20 cellular contexts compared by ENCODE assay signal in the genomic region with DNA sequence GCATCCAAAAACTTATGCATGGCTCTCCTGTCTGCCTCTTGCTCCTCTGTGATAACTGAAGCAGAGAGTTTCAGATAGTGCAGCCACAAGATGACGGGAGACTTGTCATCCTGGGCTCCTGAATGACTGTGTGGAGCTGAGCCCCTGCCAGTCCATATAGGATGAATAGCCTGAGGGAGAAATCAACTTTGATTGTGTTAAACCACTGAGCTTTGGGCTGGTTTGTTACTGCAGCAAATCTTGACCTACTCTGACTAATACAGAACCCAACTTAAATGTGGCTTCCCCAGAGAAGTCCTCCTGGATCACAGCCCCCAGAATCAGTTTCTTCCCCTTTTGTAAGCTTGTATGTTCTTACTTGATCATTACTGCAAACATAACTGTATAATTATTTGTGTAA. TPM values are rescaled to one million over a fixed set of nuclear protein-coding genes. Genes with fewer than 3 reads are reported as not detected.
"Had no signal": no experiment of that assay in that cellular context is flagged by ENCODE, and none has a peak within 500 bp of the region (broad histone marks: within the 10 kb centered on the region; RNA-seq: fewer than 3 reads in every experiment).

No MANE protein-coding gene starts in this region.

- H3K36me3 ChIP-seq: transverse colon had no signal

- H3K4me3 ChIP-seq: coronary artery, hepatocyte, lung, testis, transverse colon had no signal

- H3K27ac ChIP-seq: foreskin keratinocyte, testis, transverse colon had no signal

- H3K4me1 Mint-ChIP-seq: endodermal cell had no signal

- H3K4me2 ChIP-seq: hepatocyte had no signal

- DNase-seq: effector CD4-positive, alpha-beta T cell; endodermal cell; erythroblast; foreskin keratinocyte; kidney; left cardiac atrium; left ventricle myocardium superior; midbrain; small intestine; stimulated activated CD4-positive, alpha-beta T cell treated with anti-CD3 and anti-CD28 coated beads, Interleukin-12 subunit alpha, Interleukin-12 subunit beta, amount 100 ng/mL, for 4 hours; stimulated activated naive CD4-positive, alpha-beta T cell treated with Interleukin-2 at 50 U/mL for 16 hours; testis; transverse colon had no signal

- H3K9me3 Mint-ChIP-seq: endodermal cell had no signal

- H3K79me2 ChIP-seq: hepatocyte had no signal

- H3K4me1 ChIP-seq: testis, transverse colon had no signal

- H3K9me3 ChIP-seq: testis, transverse colon had no signal

- H3K27ac Mint-ChIP-seq: endodermal cell had no signal

- H3K4me3 Mint-ChIP-seq: endodermal cell, nephron had no signal

- H3K27me3 ChIP-seq: foreskin keratinocyte, hepatocyte, testis had no signal

- FAIRE-seq: endothelial cell of umbilical vein, kidney, small intestine had no signal

- ATAC-seq: foreskin keratinocyte, left cardiac atrium, left ventricle myocardium superior had no signal

- H2AFZ ChIP-seq: hepatocyte had no signal

RNA-seq across cellular contexts. Expression of a gene that starts 15.2 kb away (rescaled TPM):
- total RNA-seq: dermis microvascular lymphatic vessel endothelial cell, endothelial cell of umbilical vein, left ventricle myocardium superior, pulmonary artery endothelial cell, transverse colon had no signal
- polyA plus RNA-seq: endothelial cell of umbilical vein had no signal
